In genomic region chr9:126777733-126778132, GRCh38 we compare ENCODE assay signal across 14 cellular contexts. TPM values are rescaled to one million over a fixed set of nuclear protein-coding genes. Genes with fewer than 3 reads are reported as not detected.
DNase-seq lines count a peak whose midpoint lies in the region; ATAC-seq and TF ChIP-seq lines count a peak whose summit lies in the region.
"Had no signal": no experiment of that assay in that cellular context is flagged by ENCODE, and none has a peak within 500 bp of the region (broad histone marks: within the 10 kb centered on the region; RNA-seq: fewer than 3 reads in every experiment).

No MANE protein-coding gene starts in this region.

- POLR2A ChIA-PET in MCF 10A (lab: Yijun Ruan, JAX): interaction anchor here (1.6 to 8.1 kb wide), 2 partner anchors 13 to 72 kb away, joined by 5 to 85 read pairs; no protein-coding TSS in a partner anchor

- peak; percentile 55 for ATAC-seq in esophagus mucosa
- ATAC-seq in HG03097 (IDR thresholded peaks at IDR 0.05; ENCODE audit: low FRiP score, unreplicated experiment): no peak
- no peak for ATAC-seq in HG03135 (IDR thresholded peaks at IDR 0.05; ENCODE audit: unreplicated experiment)
- ATAC-seq: gastrocnemius medialis had no signal

- peaks cover 5% of the 10 kb centered on the region for H3K4me1 Mint-ChIP-seq in MCF 10A (ENCODE audit: insufficient read depth, unreplicated experiment)

- BruUV-seq in MCF 10A (replicated peaks; lab: Mats Ljungman, UMichigan): no TSS peak

- no peaks in the 10 kb centered on the region for H3K36me3 ChIP-seq in breast epithelium
- H3K36me3 ChIP-seq: adrenal gland, gastrocnemius medialis had no signal

- H3K4me3 ChIP-seq in breast epithelium: no peak overlapping the region
- H3K4me3 ChIP-seq: adrenal gland, dorsolateral prefrontal cortex, gastrocnemius medialis, lung had no signal

- intact Hi-C loops in MCF 10A (cut with micrococcal nuclease): no loop called here
- intact Hi-C loops in breast epithelium (cut with DNase I; ENCODE audit: low total_unique reads): no loop called here

- TF ChIP-seq POLR2A in breast epithelium (IDR thresholded peaks at IDR 0.05): no peak

- no peak overlapping the region for H3K27ac ChIP-seq in breast epithelium
- H3K27ac ChIP-seq: adrenal gland, dorsolateral prefrontal cortex, gastrocnemius medialis had no signal

- H3K27me3 Mint-ChIP-seq in MCF 10A (ENCODE audit: insufficient read depth, unreplicated experiment): peaks cover 17% of the 10 kb centered on the region

- H3K4me1 ChIP-seq in breast epithelium: no peaks in the 10 kb centered on the region
- H3K4me1 ChIP-seq: gastrocnemius medialis had no signal

- no peaks in the 10 kb centered on the region for H3K9me3 ChIP-seq in breast epithelium
- H3K9me3 ChIP-seq: adrenal gland, gastrocnemius medialis had no signal

- no peaks in the 10 kb centered on the region for H3K36me3 Mint-ChIP-seq in MCF 10A (ENCODE audit: insufficient read depth, unreplicated experiment)
- H3K36me3 Mint-ChIP-seq: stimulated activated naive B cell treated with anti-CD40 and anti-IgM and Interleukin-4, amounts not matched to agents 10 μg/mL and 1 μg/mL and 100 μg/mL, for 72 hours had no signal

- no peaks in the 10 kb centered on the region for H3K9me3 Mint-ChIP-seq in MCF 10A (ENCODE audit: unreplicated experiment)
- H3K9me3 Mint-ChIP-seq: stimulated activated naive B cell treated with anti-CD40 and anti-IgM and Interleukin-4, amounts not matched to agents 10 μg/mL and 1 μg/mL and 100 μg/mL, for 72 hours had no signal

- H3K27ac Mint-ChIP-seq in MCF 10A (ENCODE audit: low read depth, unreplicated experiment): no peak overlapping the region
- H3K27ac Mint-ChIP-seq: stimulated activated naive B cell treated with anti-CD40 and anti-IgM and Interleukin-4, amounts not matched to agents 10 μg/mL and 1 μg/mL and 100 μg/mL, for 72 hours had no signal

- H3K4me3 Mint-ChIP-seq in MCF 10A (ENCODE audit: unreplicated experiment): no peak overlapping the region
- H3K4me3 Mint-ChIP-seq: stimulated activated naive B cell treated with anti-CD40 and anti-IgM and Interleukin-4, amounts not matched to agents 10 μg/mL and 1 μg/mL and 100 μg/mL, for 72 hours had no signal

- TF ChIP-seq CTCF in MCF 10A (IDR thresholded peaks at IDR 0.05; ENCODE audit: unreplicated experiment) (no peak), breast epithelium (IDR thresholded peaks at IDR 0.05) (peak in 1 of 3 donors; percentile 20)

- CTCF ChIA-PET in MCF 10A (lab: Yijun Ruan, JAX): interaction anchor here (0.6 to 11.8 kb wide), 10 partner anchors 8 to 1064 kb away, joined by 3 to 358 read pairs (median 4); no protein-coding TSS in a partner anchor

- H3K27me3 ChIP-seq in breast epithelium: no peaks in the 10 kb centered on the region

- DNase-seq in MCF 10A (ENCODE audit: unreplicated experiment): peak; percentile 34
- no peak for DNase-seq in breast epithelium (ENCODE audit: low spot score in 2 of 2)
- peak; percentile 31 for DNase-seq in NCI-H69 (lab: John Stamatoyannopoulos, UW)
- no peak for DNase-seq in NCI-H2227 (lab: John Stamatoyannopoulos, UW; ENCODE audit: unreplicated experiment)
- DNase-seq in inferior parietal cortex (ENCODE audit: extremely low spot score): no peak
- DNase-seq: adrenal gland; C1 segment of cervical spinal cord; gastrocnemius medialis; stimulated activated naive B cell treated with anti-CD40 and anti-IgM and Interleukin-4, amounts not matched to agents 10 μg/mL and 1 μg/mL and 100 μg/mL, for 72 hours had no signal

RNA-seq across cellular contexts. Expression of gene ZBTB43, which starts 27.1 kb away (rescaled TPM):
- total RNA-seq in MCF 10A (2022) (32.4 and 44.2 TPM in 2 replicates), breast epithelium (10 to 100 TPM; 10.9 to 20.6 (median 13.1) TPM), esophagus mucosa (12.8 TPM)

Comparison
In these comparisons a context has a peak if more than half of its experiments do, and no peak if none do; other contexts are left out.
1. DNase-seq: peak in MCF 10A (single experiment) and NCI-H69 (single experiment); none in breast epithelium (0 of 2), NCI-H2227 (single experiment) and inferior parietal cortex (single experiment).